15 cellular contexts compared by ENCODE assay signal in genomic region chr3:177599331-177599730, GRCh38.
A peak's percentile ranks its signal among the peaks of the same experiment; 100 is the strongest.
DNase-seq lines count a peak whose midpoint lies in the region; ATAC-seq and TF ChIP-seq lines count a peak whose summit lies in the region.
"Had no signal": no experiment of that assay in that cellular context is flagged by ENCODE, and none has a peak within 500 bp of the region (broad histone marks: within the 10 kb centered on the region; RNA-seq: fewer than 3 reads in every experiment).

No MANE protein-coding gene starts in this region.

- no peak overlapping the region for H3K9ac ChIP-seq in mammary epithelial cell (ENCODE audit: insufficient read depth, low read length)

- peaks cover 85% of the 10 kb centered on the region for H3K4me1 Mint-ChIP-seq in stimulated activated naive CD8-positive, alpha-beta T cell treated with anti-CD3 and anti-CD28 coated beads, Interleukin-15, Interleukin-2, amounts not matched to agents 100 ng/mL and 50 ng/mL, for 24 hours (ENCODE audit: low read depth)
- peaks cover 74 to 78% of the 10 kb centered on the region in 2 donors for H3K4me1 Mint-ChIP-seq in natural killer cell

- in situ Hi-C loops in mammary epithelial cell (cut with MboI; ENCODE audit: low sequenced_read_pairs in 2 of 2), result loop anchor here in 1 of 2 donors (10.0 to 25.0 kb wide), 2 partner anchors 145 to 412 kb away; partner anchors contain the start of gene TBL1XR1

- no peak overlapping the region for H3K4me3 ChIP-seq in mammary epithelial cell (replicated peaks in 1 of 3; ENCODE audit: insufficient read depth in 1 of 3, low read depth in 2 of 3, low read length in 3 of 3)
- H3K4me3 ChIP-seq: heart left ventricle, SJSA1 had no signal

- no peak overlapping the region for H3K4me3 Mint-ChIP-seq in stimulated activated naive CD8-positive, alpha-beta T cell treated with anti-CD3 and anti-CD28 coated beads, Interleukin-15, Interleukin-2, amounts not matched to agents 100 ng/mL and 50 ng/mL, for 24 hours
- H3K4me3 Mint-ChIP-seq in natural killer cell, result no peak overlapping the region

- intact Hi-C loops in mammary epithelial cell (cut with micrococcal nuclease), result loop anchor here (5.0 to 10.0 kb wide), 3 partner anchors 235 to 402 kb away; partner anchors contain the start of gene TBL1XR1
- intact Hi-C loops in natural killer cell (cut with micrococcal nuclease), result loop anchor here (10.0 kb wide), 2 partner anchors 65 to 85 kb away; no protein-coding TSS in a partner anchor

- dilution Hi-C loops in mammary epithelial cell (cut with HindIII; ENCODE audit: low sequenced_read_pairs), result no loop called here

- no peak for ATAC-seq in stimulated activated naive CD8-positive, alpha-beta T cell treated with anti-CD3 and anti-CD28 coated beads, Interleukin-15, Interleukin-2, amounts not matched to agents 100 U/mL and 50 U/mL, for 24 hours
- ATAC-seq in natural killer cell (no peak), HG03097 (IDR thresholded peaks at IDR 0.05; ENCODE audit: low FRiP score, unreplicated experiment) (no peak), HG02798 (IDR thresholded peaks at IDR 0.05; ENCODE audit: poor library complexity, unreplicated experiment) (no peak)
- ATAC-seq: heart left ventricle had no signal

- no peak overlapping the region for H3K27ac ChIP-seq in mammary epithelial cell (ENCODE audit: insufficient read depth, low read depth, low read length)
- H3K27ac ChIP-seq: SJSA1 had no signal

- peaks cover 78% of the 10 kb centered on the region for H3K4me1 ChIP-seq in mammary epithelial cell (ENCODE audit: insufficient read depth, low read length)

- no peaks in the 10 kb centered on the region for H3K36me3 Mint-ChIP-seq in stimulated activated naive CD8-positive, alpha-beta T cell treated with anti-CD3 and anti-CD28 coated beads, Interleukin-15, Interleukin-2, amounts not matched to agents 100 ng/mL and 50 ng/mL, for 24 hours (ENCODE audit: low read depth)
- H3K36me3 Mint-ChIP-seq in natural killer cell, result no peaks in the 10 kb centered on the region

- no peaks in the 10 kb centered on the region for H3K79me2 ChIP-seq in mammary epithelial cell (ENCODE audit: insufficient read depth, low read length)

- 32% methylated on average over 2 of the region's 2 CpGs for WGBS in mammary epithelial cell (ENCODE audit: low coverage, missing lambda C conversion rate)

- TF ChIP-seq CTCF in mammary epithelial cell (conservative IDR thresholded peaks at IDR 0.05 in 1 of 2, IDR thresholded peaks at IDR 0.05 in 1 of 2; ENCODE audit: extremely low read depth in 1 of 2, insufficient read depth in 1 of 2, low read depth in 1 of 2, low read length in 2 of 2) (no peak), natural killer cell (IDR thresholded peaks at IDR 0.05) (no peak), GM10248 (IDR thresholded peaks at IDR 0.05; ENCODE audit: control extremely low read depth, extremely low read depth, low read depth, missing control alignments) (no peak)

- no peak overlapping the region for H2AFZ ChIP-seq in mammary epithelial cell (ENCODE audit: low read depth, low read length)

- no peak for DNase-seq in stimulated activated naive CD8-positive, alpha-beta T cell treated with anti-CD3 and anti-CD28 coated beads, Interleukin-15, Interleukin-2, amounts not matched to agents 100 U/mL and 50 U/mL, for 24 hours
- DNase-seq in mammary epithelial cell (peak; percentile 54), natural killer cell (no peak), GM10248 (ENCODE audit: extremely low spot score) (no peak)
- no peak for DNase-seq in effector CD8-positive, alpha-beta T cell (lab: John Stamatoyannopoulos, UW)
- DNase-seq: C1 segment of cervical spinal cord, DMS153, heart left ventricle, MM.1S, substantia nigra, T-helper 2 cell had no signal

- BruUV-seq in mammary epithelial cell (replicated peaks; lab: Mats Ljungman, UMichigan), result no TSS peak

- CTCF ChIA-PET in mammary epithelial cell (lab: Charles Lee; ENCODE audit: low non-redundant PET) (interaction anchor here (0.7 kb wide), 1 partner anchor 10 kb away, joined by 7 read pairs; no protein-coding TSS in a partner anchor), GM10248 (lab: Yijun Ruan, JAX) (interaction anchor here (0.8 kb wide), 2 partner anchors 16 to 179 kb away, joined by 3 read pairs; no protein-coding TSS in a partner anchor)

- no peaks in the 10 kb centered on the region for H4K20me1 ChIP-seq in mammary epithelial cell (ENCODE audit: insufficient read depth, low read length)

- POLR2A ChIA-PET in GM10248 (lab: Yijun Ruan, JAX), result no interaction called here

- no peaks in the 10 kb centered on the region for H3K36me3 ChIP-seq in mammary epithelial cell (ENCODE audit: insufficient read depth, low read length)
- H3K36me3 ChIP-seq: heart left ventricle, SJSA1 had no signal

- peak overlapping the region; percentile 22 for H3K27ac Mint-ChIP-seq in stimulated activated naive CD8-positive, alpha-beta T cell treated with anti-CD3 and anti-CD28 coated beads, Interleukin-15, Interleukin-2, amounts not matched to agents 100 ng/mL and 50 ng/mL, for 24 hours
- peak overlapping the region; percentile 89 to 94 for H3K27ac Mint-ChIP-seq in natural killer cell

- no peaks in the 10 kb centered on the region for H3K9me3 ChIP-seq in mammary epithelial cell (replicated peaks; ENCODE audit: insufficient read depth, low read length)
- H3K9me3 ChIP-seq: heart left ventricle, SJSA1 had no signal

- H3K27me3 Mint-ChIP-seq in stimulated activated naive CD8-positive, alpha-beta T cell treated with anti-CD3 and anti-CD28 coated beads, Interleukin-15, Interleukin-2, amounts not matched to agents 100 ng/mL and 50 ng/mL, for 24 hours, result no peaks in the 10 kb centered on the region
- H3K27me3 Mint-ChIP-seq in natural killer cell (ENCODE audit: low read depth in 2 of 2), result no peaks in the 10 kb centered on the region

- H3K4me2 ChIP-seq in mammary epithelial cell (ENCODE audit: insufficient read depth, low read depth, low read length), result no peak overlapping the region

- H3K27me3 ChIP-seq in mammary epithelial cell (ENCODE audit: insufficient read depth, low read length), result no peaks in the 10 kb centered on the region
- H3K27me3 ChIP-seq: heart left ventricle, SJSA1 had no signal

- no peaks in the 10 kb centered on the region for H3K9me3 Mint-ChIP-seq in stimulated activated naive CD8-positive, alpha-beta T cell treated with anti-CD3 and anti-CD28 coated beads, Interleukin-15, Interleukin-2, amounts not matched to agents 100 ng/mL and 50 ng/mL, for 24 hours
- no peaks in the 10 kb centered on the region for H3K9me3 Mint-ChIP-seq in natural killer cell
